In genomic region chr1:118963456-118964430, GRCh38 we compare ENCODE assay signal across 14 cellular contexts. TPM values are rescaled to one million over a fixed set of nuclear protein-coding genes. Genes with fewer than 3 reads are reported as not detected.
DNase-seq lines count a peak whose midpoint lies in the region; ATAC-seq, FAIRE-seq and TF ChIP-seq lines count a peak whose summit lies in the region.
"Had no signal": no experiment of that assay in that cellular context is flagged by ENCODE, and none has a peak within 500 bp of the region (broad histone marks: within the 10 kb centered on the region; RNA-seq: fewer than 3 reads in every experiment).

No MANE protein-coding gene starts in this region.

- 50% methylated on average over 3 of the region's 3 CpGs for WGBS in A549 (ENCODE audit: missing lambda C conversion rate)

- H3K27me3 ChIP-seq in H7 (ENCODE audit: control insufficient read depth, insufficient read depth, low read length) = no peaks in the 10 kb centered on the region
- H3K27me3 ChIP-seq: BLaER1 had no signal

- DNase-seq in A549 (ENCODE audit: low read depth in 1 of 2, low spot score in 1 of 2) (peak in 1 of 2 experiments; percentile 55), HFF-Myc (ENCODE audit: extremely low read depth, low read depth) (peak; percentile 25), astrocyte of the spinal cord (ENCODE audit: low read depth, low spot score) (peak; percentile 90), iris pigment epithelial cell (ENCODE audit: low read depth) (peak; percentile 59), NCI-H1436 (lab: John Stamatoyannopoulos, UW) (no peak), H7 (no peak), ureter (ENCODE audit: low spot score) (no peak), occipital lobe (lab: John Stamatoyannopoulos, UW) (no peak)
- DNase-seq: activated gamma-delta T cell treated with Interleukin-2 at 50 U/mL for 16 hours; effector memory CD8-positive, alpha-beta T cell; Karpas-422; stimulated activated CD4-positive, alpha-beta T cell treated with anti-CD3 and anti-CD28 coated beads, Interleukin-12 subunit alpha, Interleukin-12 subunit beta, amount 100 ng/mL, for 4 hours had no signal

- no peak for TF ChIP-seq POLR2A in A549 (IDR thresholded peaks at IDR 0.05; ENCODE audit: low read length)

- H3K4me3 ChIP-seq in A549 (no peak overlapping the region), HFF-Myc (replicated peaks; ENCODE audit: low read depth, low read length) (no peak overlapping the region), astrocyte of the spinal cord (ENCODE audit: low read depth, low read length) (no peak overlapping the region), H7 (ENCODE audit: insufficient read depth, low read depth, low read length) (no peak overlapping the region)
- H3K4me3 ChIP-seq: BLaER1 had no signal

- no peak for FAIRE-seq in A549 (lab: Jason Lieb, UNC)

- TF ChIP-seq CTCF in A549 (IDR thresholded peaks at IDR 0.05) = no peak
- TF ChIP-seq CTCF in HFF-Myc (IDR thresholded peaks at IDR 0.05; ENCODE audit: low read depth, low read length, missing control alignments) = no peak
- TF ChIP-seq CTCF in astrocyte of the spinal cord (IDR thresholded peaks at IDR 0.05; ENCODE audit: low read depth, low read length) = no peak

- peak overlapping the region; percentile 77 to 79 for H3K27ac ChIP-seq in A549
- H3K27ac ChIP-seq: BLaER1 had no signal

- POLR2A ChIA-PET in A549 (lab: Yijun Ruan, JAX) = no interaction called here

- in situ Hi-C loops in astrocyte of the spinal cord (cut with HindIII; ENCODE audit: low sequenced_read_pairs) = no loop called here

- peaks cover 40% of the 10 kb centered on the region for H3K4me1 ChIP-seq in A549

- H3K9me3 ChIP-seq in A549 = no peaks in the 10 kb centered on the region
- H3K9me3 ChIP-seq: BLaER1 had no signal

- H3K36me3 ChIP-seq in H7 (replicated peaks; ENCODE audit: control insufficient read depth, insufficient read depth, low read length) = no peaks in the 10 kb centered on the region
- H3K36me3 ChIP-seq: BLaER1 had no signal

- H3K4me2 ChIP-seq in A549 = peak overlapping the region; percentile 26
- H3K4me2 ChIP-seq: BLaER1 had no signal

- CTCF ChIA-PET in A549 (lab: Yijun Ruan, JAX) = no interaction called here

- no peak for TF ChIP-seq RAD21 in A549 (conservative IDR thresholded peaks at IDR 0.05 in 1 of 2, IDR thresholded peaks at IDR 0.05 in 1 of 2)

- TF ChIP-seq EP300 in A549 (IDR thresholded peaks at IDR 0.05) = no peak; a peak in 2 of 5 replicates

- ATAC-seq in A549 = peak in 1 of 2 experiments; percentile 32; a peak in 2 of 6 replicates
- ATAC-seq: effector memory CD8-positive, alpha-beta T cell; stimulated activated effector memory CD8-positive, alpha-beta T cell treated with anti-CD3 and anti-CD28 coated beads, Interleukin-12 subunit alpha, Interleukin-12 subunit beta, amount 100 ng/mL, for 72 hours had no signal

TF ChIP-seq in A549, 52 proteins besides CTCF, POLR2A, EP300 and RAD21:
- TF ChIP-seq JUNB (IDR thresholded peaks at IDR 0.05) = peak; percentile 28; the same call in 1 of the 2 replicates
- TF ChIP-seq CEBPB (IDR thresholded peaks at IDR 0.05) = peak; percentile 9 to 68; a peak in 2 of 4 replicates
- 0 out of 2 replicates have a peak, but pooled peaks have one; percentile 12 for TF ChIP-seq HES2 (IDR thresholded peaks at IDR 0.05)
- TF ChIP-seq JUN (IDR thresholded peaks at IDR 0.05) = no peak
- TF ChIP-seq HMGXB4 (CRISPR knock-in tag; IDR thresholded peaks at IDR 0.05; ENCODE audit: borderline replicate concordance) = no peak
- TF ChIP-seq FOSL2 (IDR thresholded peaks at IDR 0.05) = 0 out of 2 replicates have a peak, but pooled peaks have one; percentile 12
- no peak for TF ChIP-seq FOSL2 (CRISPR knock-in tag; IDR thresholded peaks at IDR 0.05)

RNA-seq across cellular contexts. Expression of gene TBX15, which starts 24.4 kb away (rescaled TPM):
- polyA plus RNA-seq in A549 (2011; rRNA removed) = 0.04 and 0.08 TPM in 2 replicates
- 0.01 and 0.03 TPM in 2 replicates for polyA plus RNA-seq in A549 (2012; cell fraction: cytosol; rRNA removed)
- polyA plus RNA-seq in A549 (2012; cell fraction: nucleus; rRNA removed) = 0.01 and 0.02 TPM in 2 replicates
- polyA plus RNA-seq in A549 (2017; fragmentation: RNase III; extraction: RNeasy Plus Mini Kit Qiagen cat#74134 plus additional on column Dnase treatment) = 0.03 TPM in 1 of 3 replicates, not detected in the others
- polyA minus RNA-seq in A549 (2011; rRNA and poly(A)+ RNA removed) = 0.21 TPM in 1 of 2 replicates, not detected in the other
- total RNA-seq in H7 (2014; rRNA removed; shearing (Covaris generic)) = 13.8 and 22.9 TPM in 2 replicates
- total RNA-seq in ureter = not detected
- total RNA-seq in occipital lobe = 1.2 TPM

Comparison
In these comparisons a context has a peak if more than half of its experiments do, and no peak if none do; other contexts are left out.
1. DNase-seq: peak in HFF-Myc (single experiment), astrocyte of the spinal cord (single experiment) and iris pigment epithelial cell (single experiment); none in NCI-H1436 (single experiment), H7 (single experiment), ureter (single experiment) and occipital lobe (single experiment).